12 cellular contexts compared by ENCODE assay signal in genomic region chr14:93787465-93788306, GRCh38. TPM values are rescaled to one million over a fixed set of nuclear protein-coding genes. Genes with fewer than 3 reads are reported as not detected.
A peak's percentile ranks its signal among the peaks of the same experiment; 100 is the strongest.
DNase-seq lines count a peak whose midpoint lies in the region; TF ChIP-seq lines count a peak whose summit lies in the region.
"Had no signal": no experiment of that assay in that cellular context is flagged by ENCODE, and none has a peak within 500 bp of the region (broad histone marks: within the 10 kb centered on the region; RNA-seq: fewer than 3 reads in every experiment).

No MANE protein-coding gene starts in this region.

- no peak for TF ChIP-seq CTCF in transverse colon (IDR thresholded peaks at IDR 0.05)

- DNase-seq in DMS79 treated with DMSO at 0.1 percent for 48 hours (lab: John Stamatoyannopoulos, UW) (peak; percentile 53), DMS79 (lab: John Stamatoyannopoulos, UW) (no peak), transverse colon (no peak), COR-L47 (lab: John Stamatoyannopoulos, UW) (no peak)
- DNase-seq in effector CD8-positive, alpha-beta T cell (lab: John Stamatoyannopoulos, UW), result no peak
- DNase-seq in stimulated activated CD4-positive, alpha-beta T cell treated with anti-CD3 and anti-CD28 coated beads, Interleukin-12 subunit alpha, Interleukin-12 subunit beta, amount 100 ng/mL, for 4 hours, result no peak
- DNase-seq: activated CD8-positive, alpha-beta memory T cell treated with anti-CD3 and anti-CD28 coated beads for 24 hours; foreskin fibroblast had no signal

- WGBS in esophagus, 2 donors, result 37 to 42% methylated on average over 54 of the region's 54 CpGs
- 41% methylated on average over 52 of the region's 54 CpGs; no CpG with 5 or more reads in 1 of the 2 donors for WGBS in transverse colon (ENCODE audit: low coverage in 1 of 2), 2 donors

- TF ChIP-seq POLR2A in transverse colon (IDR thresholded peaks at IDR 0.05), result no peak

- no peak for TF ChIP-seq EP300 in transverse colon (IDR thresholded peaks at IDR 0.05; ENCODE audit: low read depth)

- H3K4me3 ChIP-seq in esophagus (ENCODE audit: low read depth in 1 of 2, low read length in 2 of 2) (peak overlapping the region; percentile 42 to 52), muscle layer of colon (ENCODE audit: low read depth in 1 of 2, low read length in 2 of 2) (peak overlapping the region; percentile 60 to 75), transverse colon (peak overlapping the region; percentile 34 to 63 (median 52))

- H3K36me3 ChIP-seq in esophagus (ENCODE audit: control insufficient read depth in 2 of 2, insufficient read depth in 2 of 2, low read length in 1 of 2), result no peaks in the 10 kb centered on the region
- no peaks in the 10 kb centered on the region for H3K36me3 ChIP-seq in muscle layer of colon (ENCODE audit: insufficient read depth, low read length)
- no peaks in the 10 kb centered on the region for H3K36me3 ChIP-seq in transverse colon

- in situ Hi-C loops in transverse colon (cut with MboI; ENCODE audit: low pct_ligation_motif_present in 1 of 4, low pct_unique_long_range_greater_than_20kb in 1 of 4, low sequenced_read_pairs in 3 of 4), result no loop called here

- peaks cover 8 to 9% of the 10 kb centered on the region in 2 donors for H3K4me1 ChIP-seq in esophagus (ENCODE audit: control insufficient read depth in 2 of 2, insufficient read depth in 2 of 2, low read length in 1 of 2)
- peaks cover 51% of the 10 kb centered on the region for H3K4me1 ChIP-seq in muscle layer of colon (ENCODE audit: insufficient read depth, low read length)
- peaks cover 6 to 14% (median 10%) of the 10 kb centered on the region in 4 donors for H3K4me1 ChIP-seq in transverse colon

- no peaks in the 10 kb centered on the region for H3K27me3 ChIP-seq in esophagus (ENCODE audit: control insufficient read depth in 1 of 2, insufficient read depth in 2 of 2, low read length in 2 of 2)
- H3K27me3 ChIP-seq in muscle layer of colon (ENCODE audit: control insufficient read depth in 1 of 2, insufficient read depth in 2 of 2, low read length in 2 of 2), result no peaks in the 10 kb centered on the region
- H3K27me3 ChIP-seq in transverse colon, result peaks cover 33% of the 10 kb centered on the region

- H3K27ac ChIP-seq in esophagus (ENCODE audit: low read depth in 2 of 2, low read length in 1 of 2) (no peak overlapping the region), muscle layer of colon (ENCODE audit: low read depth, low read length) (peak overlapping the region; percentile 77), transverse colon (peak overlapping the region; percentile 78 to 92 (median 84))
- H3K27ac ChIP-seq: 22Rv1, SK-N-MC had no signal

- H3K9me3 ChIP-seq in esophagus (ENCODE audit: control insufficient read depth in 2 of 2, insufficient read depth in 1 of 2, low read depth in 1 of 2, low read length in 1 of 2) (peaks cover 0 to 2% of the 10 kb centered on the region in 2 donors), muscle layer of colon (ENCODE audit: low read length) (no peaks in the 10 kb centered on the region), transverse colon (no peaks in the 10 kb centered on the region)

- intact Hi-C loops in transverse colon (cut with DNase I; ENCODE audit: low total_unique reads), result loop anchor here (2.0 kb wide), 1 partner anchor 133 kb away; no protein-coding TSS in a partner anchor

- H3K9ac ChIP-seq in muscle layer of colon (ENCODE audit: low read length), result no peak overlapping the region

RNA-seq across cellular contexts. Expression of gene PRIMA1, which starts 0.6 kb away (rescaled TPM):
- 1 to 10 TPM; 1.7 to 2.9 TPM for polyA plus RNA-seq in esophagus
- total RNA-seq in transverse colon, result 1 to 10 TPM; 3.0 to 8.2 (median 4.8) TPM

Comparison
In these comparisons a context has a peak if more than half of its experiments do, and no peak if none do; other contexts are left out.
1. H3K27ac ChIP-seq: peak in muscle layer of colon (single experiment) and transverse colon (4 of 4); none in esophagus (0 of 2).
2. Peak in every context shown above with its lines, with median percentiles within 50 percentile points of each other: H3K4me3 ChIP-seq.